12 cellular contexts compared by ENCODE assay signal in genomic region chr10:89374716-89375115, GRCh38. TPM values are rescaled to one million over a fixed set of nuclear protein-coding genes. Genes with fewer than 3 reads are reported as not detected.
DNase-seq lines count a peak whose midpoint lies in the region; TF ChIP-seq lines count a peak whose summit lies in the region.
"Had no signal": no experiment of that assay in that cellular context is flagged by ENCODE, and none has a peak within 500 bp of the region (broad histone marks: within the 10 kb centered on the region; RNA-seq: fewer than 3 reads in every experiment).

No MANE protein-coding gene starts in this region.

- peak overlapping the region; percentile 13 for H3K27ac ChIP-seq in CD8-positive, alpha-beta memory T cell (ENCODE audit: low read depth, low read length)
- peak overlapping the region; percentile 17 to 73 for H3K27ac ChIP-seq in ovary
- no peak overlapping the region for H3K27ac ChIP-seq in effector memory CD4-positive, alpha-beta T cell (ENCODE audit: insufficient read depth, low read length, poor library complexity, severe bottlenecking)
- H3K27ac ChIP-seq: foreskin keratinocyte had no signal

- no peaks in the 10 kb centered on the region for H3K27me3 ChIP-seq in CD8-positive, alpha-beta memory T cell (ENCODE audit: insufficient read depth, low read length, poor library complexity, severe bottlenecking)
- H3K27me3 ChIP-seq in ovary, result no peaks in the 10 kb centered on the region
- H3K27me3 ChIP-seq in effector memory CD4-positive, alpha-beta T cell (replicated peaks; ENCODE audit: control insufficient read depth, insufficient read depth, low read length, poor library complexity, severe bottlenecking), result no peaks in the 10 kb centered on the region
- H3K27me3 ChIP-seq: foreskin keratinocyte had no signal

- H3K4me3 Mint-ChIP-seq in CD8-positive, alpha-beta memory T cell, result no peak overlapping the region
- H3K4me3 Mint-ChIP-seq: activated naive CD4-positive, alpha-beta T cell treated with anti-CD3 and anti-CD28 coated beads, Interleukin-2, amount 50 U/mL, for 24 hours; naive B cell had no signal

- DNase-seq in CD8-positive, alpha-beta memory T cell, result no peak
- DNase-seq in erythroblast (lab: John Stamatoyannopoulos, UW) (peak; percentile 85 to 92), ovary (peak in 1 of 5 donors; percentile 21), NOMO-1 treated with dmso at 0.1 percent for 144 hours (lab: John Stamatoyannopoulos, UW; ENCODE audit: unreplicated experiment) (no peak)
- no peak for DNase-seq in stimulated activated naive CD4-positive, alpha-beta T cell treated with Interleukin-2 at 50 U/mL for 16 hours (lab: John Stamatoyannopoulos, UW)
- DNase-seq in effector memory CD4-positive, alpha-beta T cell, result no peak
- DNase-seq: naive B cell, NCI-H1048 had no signal

- peaks cover 5 to 22% of the 10 kb centered on the region in 2 donors for H3K27me3 Mint-ChIP-seq in CD8-positive, alpha-beta memory T cell
- H3K27me3 Mint-ChIP-seq: activated naive CD4-positive, alpha-beta T cell treated with anti-CD3 and anti-CD28 coated beads, Interleukin-2, amount 50 U/mL, for 24 hours had no signal

- H3K36me3 ChIP-seq in CD8-positive, alpha-beta memory T cell (ENCODE audit: insufficient read depth, low read length), result no peaks in the 10 kb centered on the region
- no peaks in the 10 kb centered on the region for H3K36me3 ChIP-seq in ovary
- H3K36me3 ChIP-seq in effector memory CD4-positive, alpha-beta T cell (ENCODE audit: control insufficient read depth, insufficient read depth, low read length), result no peaks in the 10 kb centered on the region

- H3K9me3 Mint-ChIP-seq in CD8-positive, alpha-beta memory T cell, result no peaks in the 10 kb centered on the region
- H3K9me3 Mint-ChIP-seq: activated naive CD4-positive, alpha-beta T cell treated with anti-CD3 and anti-CD28 coated beads, Interleukin-2, amount 50 U/mL, for 24 hours; naive B cell had no signal

- CTCF ChIA-PET in CD8-positive, alpha-beta memory T cell (lab: Charles Lee), result no interaction called here

- no peaks in the 10 kb centered on the region for H3K9me3 ChIP-seq in CD8-positive, alpha-beta memory T cell (ENCODE audit: low read length)
- no peaks in the 10 kb centered on the region for H3K9me3 ChIP-seq in ovary
- no peaks in the 10 kb centered on the region for H3K9me3 ChIP-seq in effector memory CD4-positive, alpha-beta T cell (ENCODE audit: control insufficient read depth, low read length)

- POLR2A ChIA-PET in CD8-positive, alpha-beta memory T cell (lab: Charles Lee), result no interaction called here

- TF ChIP-seq CTCF in ovary (IDR thresholded peaks at IDR 0.05), result no peak

- H3K36me3 Mint-ChIP-seq in CD8-positive, alpha-beta memory T cell, result peaks cover 0 to 3% (median 0%) of the 10 kb centered on the region in 3 donors
- H3K36me3 Mint-ChIP-seq: activated naive CD4-positive, alpha-beta T cell treated with anti-CD3 and anti-CD28 coated beads, Interleukin-2, amount 50 U/mL, for 24 hours; naive B cell had no signal

- no peak for TF ChIP-seq POLR2A in erythroblast (IDR thresholded peaks at IDR 0.05; ENCODE audit: low read length)
- no peak for TF ChIP-seq POLR2A in ovary (IDR thresholded peaks at IDR 0.05)

- H3K4me3 ChIP-seq in CD8-positive, alpha-beta memory T cell (ENCODE audit: low read length), result no peak overlapping the region
- no peak overlapping the region for H3K4me3 ChIP-seq in ovary
- no peak overlapping the region for H3K4me3 ChIP-seq in effector memory CD4-positive, alpha-beta T cell (ENCODE audit: insufficient read depth, low read depth, low read length, poor library complexity, severe bottlenecking)

- intact Hi-C loops in ovary (cut with DNase I), result loop anchor here in 1 of 4 donors (5.0 kb wide), 1 partner anchor 37 kb away; no protein-coding TSS in a partner anchor

- H3K4me1 ChIP-seq in CD8-positive, alpha-beta memory T cell (ENCODE audit: insufficient read depth, low read length), result no peaks in the 10 kb centered on the region
- H3K4me1 ChIP-seq in ovary (ENCODE audit: insufficient read depth), result peaks cover 9% of the 10 kb centered on the region
- H3K4me1 ChIP-seq in effector memory CD4-positive, alpha-beta T cell (ENCODE audit: control insufficient read depth, insufficient read depth, low read length, poor library complexity, severe bottlenecking), result no peaks in the 10 kb centered on the region
- H3K4me1 ChIP-seq: foreskin keratinocyte had no signal

- TF ChIP-seq EP300 in ovary (IDR thresholded peaks at IDR 0.05), result no peak

- no peak overlapping the region for H3K27ac Mint-ChIP-seq in CD8-positive, alpha-beta memory T cell
- H3K27ac Mint-ChIP-seq: activated naive CD4-positive, alpha-beta T cell treated with anti-CD3 and anti-CD28 coated beads, Interleukin-2, amount 50 U/mL, for 24 hours; naive B cell had no signal

- no peaks in the 10 kb centered on the region for H3K4me1 Mint-ChIP-seq in CD8-positive, alpha-beta memory T cell

RNA-seq across cellular contexts. Expression of gene IFIT1B, which starts 3.1 kb away (rescaled TPM):
- not detected for total RNA-seq in CD8-positive, alpha-beta memory T cell
- 0.14 TPM for polyA plus RNA-seq in CD8-positive, alpha-beta memory T cell
- total RNA-seq in ovary, result under 1 TPM in 1 of 7 donors, not detected in 6; 0.18 TPM
- polyA plus RNA-seq in ovary, result not detected
- total RNA-seq: foreskin keratinocyte, OCI-LY7 had no signal
- polyA plus RNA-seq: BJ, foreskin keratinocyte had no signal

RNA-seq across cellular contexts. Expression of gene IFIT1, which starts 17.7 kb away (rescaled TPM):
- total RNA-seq in CD8-positive, alpha-beta memory T cell, result under 1 TPM; 0.39 to 0.71 TPM
- 4.1 TPM for polyA plus RNA-seq in CD8-positive, alpha-beta memory T cell
- total RNA-seq in ovary, result 10 to 100 TPM in 4 of 7 donors, 1 to 10 TPM in 3; 6.4 to 20.4 (median 11.3) TPM
- 10 to 100 TPM; 23.0 to 56.2 TPM for polyA plus RNA-seq in ovary
- total RNA-seq: OCI-LY7 had no signal

RNA-seq across cellular contexts. Expression of gene IFIT5, which starts 39.7 kb away (rescaled TPM):
- total RNA-seq in CD8-positive, alpha-beta memory T cell, result 1 to 10 TPM; 6.2 to 6.5 TPM
- 7.9 TPM for polyA plus RNA-seq in CD8-positive, alpha-beta memory T cell
- 10 to 100 TPM in 6 of 7 donors, 1 to 10 TPM in 1; 8.7 to 22.0 (median 17.4) TPM for total RNA-seq in ovary
- polyA plus RNA-seq in ovary, result 10 to 100 TPM; 10.6 TPM

RNA-seq across cellular contexts. Expression of gene IFIT3, which starts 46.9 kb away (rescaled TPM):
- under 1 TPM; 0.35 to 0.63 TPM for total RNA-seq in CD8-positive, alpha-beta memory T cell
- 3.7 TPM for polyA plus RNA-seq in CD8-positive, alpha-beta memory T cell
- total RNA-seq in ovary, result 10 to 100 TPM in 3 of 7 donors, 1 to 10 TPM in 4; 5.7 to 16.9 (median 9.9) TPM
- polyA plus RNA-seq in ovary, result 10 to 100 TPM; 22.7 to 31.5 TPM

Comparison
In these comparisons a context has a peak if more than half of its experiments do, and no peak if none do; other contexts are left out.
1. DNase-seq: peak in erythroblast (2 of 2); none in CD8-positive, alpha-beta memory T cell (0 of 5), stimulated activated naive CD4-positive, alpha-beta T cell treated with Interleukin-2 at 50 U/mL for 16 hours (single experiment), effector memory CD4-positive, alpha-beta T cell (0 of 3) and NOMO-1 treated with dmso at 0.1 percent for 144 hours (single experiment).
2. RNA of gene IFIT1, which starts 17.7 kb away (total RNA-seq): 6.4 to 20.4 TPM in ovary; 0.39 to 0.71 TPM in CD8-positive, alpha-beta memory T cell; every median in the first group is over 4 times any median in the second.